In the genomic region with DNA sequence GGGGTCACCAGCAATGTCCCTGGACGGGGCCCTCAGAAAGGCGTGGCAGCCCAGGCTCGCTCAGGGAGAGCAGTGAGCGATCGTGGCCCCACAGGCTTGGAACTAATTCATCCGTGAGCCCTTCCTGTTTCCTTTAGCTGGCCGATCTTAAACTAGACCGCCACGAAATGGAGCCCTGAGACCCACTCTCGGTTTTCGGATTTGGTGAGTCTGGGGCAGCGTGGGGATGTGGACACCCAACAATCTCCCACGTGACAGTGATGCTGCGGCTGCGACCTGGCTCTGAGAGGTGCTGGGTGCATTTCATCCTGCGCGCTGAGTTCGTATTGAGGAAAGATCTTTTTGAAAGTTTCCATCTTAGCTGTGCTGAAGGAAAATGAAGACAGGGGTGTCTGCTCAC, we compare ENCODE assay signal across 23 cellular contexts.
DNase-seq lines count a peak whose midpoint lies in the region; ATAC-seq and TF ChIP-seq lines count a peak whose summit lies in the region.
"Had no signal": no experiment of that assay in that cellular context is flagged by ENCODE, and none has a peak within 500 bp of the region (broad histone marks: within the 10 kb centered on the region; RNA-seq: fewer than 3 reads in every experiment).

No MANE protein-coding gene starts in this region.

- H3K27me3 ChIP-seq in GM23338 (ENCODE audit: insufficient read depth) (no peaks in the 10 kb centered on the region), neural progenitor cell (no peaks in the 10 kb centered on the region)
- H3K27me3 ChIP-seq: BE2C, BLaER1 had no signal

- H3K79me2 ChIP-seq in GM23338 (replicated peaks; ENCODE audit: insufficient read depth) (no peaks in the 10 kb centered on the region), neural progenitor cell (ENCODE audit: low read depth) (no peaks in the 10 kb centered on the region)

- H3K4me1 ChIP-seq in GM23338 (ENCODE audit: insufficient read depth) (no peaks in the 10 kb centered on the region), neural progenitor cell (peaks cover 8% of the 10 kb centered on the region)
- H3K4me1 ChIP-seq: A549, BE2C had no signal

- H3K4me3 ChIP-seq in GM23338 (no peak overlapping the region), neural progenitor cell (no peak overlapping the region)
- H3K4me3 ChIP-seq: A549, BLaER1, GM12878 had no signal

- no peaks in the 10 kb centered on the region for H3F3A ChIP-seq in GM23338 (replicated peaks; ENCODE audit: low read depth)
- H3F3A ChIP-seq in neural progenitor cell (ENCODE audit: low read depth): no peaks in the 10 kb centered on the region

- peak overlapping the region; percentile 69; the same call in 1 of the 2 replicates for H2AFZ ChIP-seq in GM23338
- no peak overlapping the region for H2AFZ ChIP-seq in neural progenitor cell (replicated peaks)

- DNase-seq in GM23338 (ENCODE audit: low spot score): no peak
- DNase-seq in neural progenitor cell (ENCODE audit: low spot score): no peak
- DNase-seq in osteocyte (ENCODE audit: extremely low spot score, unreplicated experiment): peak; percentile 70
- DNase-seq in AG08395 (ENCODE audit: low spot score): no peak
- no peak for DNase-seq in activated CD4-positive, alpha-beta T cell treated with anti-CD3 and anti-CD28 coated beads for 1 hour
- DNase-seq: BE2C; C1 segment of cervical spinal cord; CD4-positive, alpha-beta memory T cell; CD4-positive, CD25-positive, alpha-beta regulatory T cell; CD8-positive, alpha-beta memory T cell; COR-L47; DMS 273 treated with DMSO at 0.1 percent for 48 hours; DMS153; DMS53; DMS79; DND-41; EL; GDM1 had no signal

- no peak overlapping the region for H3K27ac Mint-ChIP-seq in GM23338
- H3K27ac Mint-ChIP-seq in neural progenitor cell: peak overlapping the region; percentile 34
- no peak overlapping the region for H3K27ac Mint-ChIP-seq in osteocyte (ENCODE audit: unreplicated experiment)
- H3K27ac Mint-ChIP-seq: CD14-positive monocyte; CD8-positive, alpha-beta memory T cell had no signal

- H3K9me3 Mint-ChIP-seq in GM23338 (no peaks in the 10 kb centered on the region), neural progenitor cell (no peaks in the 10 kb centered on the region), osteocyte (ENCODE audit: unreplicated experiment) (no peaks in the 10 kb centered on the region)
- H3K9me3 Mint-ChIP-seq: CD4-positive, CD25-positive, alpha-beta regulatory T cell had no signal

- no peaks in the 10 kb centered on the region for H3K27me3 Mint-ChIP-seq in GM23338 (ENCODE audit: insufficient read depth, low read depth, poor library complexity)
- peaks cover 9% of the 10 kb centered on the region for H3K27me3 Mint-ChIP-seq in neural progenitor cell (ENCODE audit: insufficient read depth, low read depth)
- H3K27me3 Mint-ChIP-seq in osteocyte (ENCODE audit: unreplicated experiment): peaks cover 18% of the 10 kb centered on the region
- H3K27me3 Mint-ChIP-seq: CD4-positive, CD25-positive, alpha-beta regulatory T cell had no signal

- H3K4me1 Mint-ChIP-seq in GM23338 (no peaks in the 10 kb centered on the region; the same call in 2 of the 3 replicates), neural progenitor cell (peaks cover 17% of the 10 kb centered on the region), osteocyte (ENCODE audit: unreplicated experiment) (peaks cover 26% of the 10 kb centered on the region)
- H3K4me1 Mint-ChIP-seq: CD14-positive monocyte; CD4-positive, alpha-beta memory T cell; CD4-positive, CD25-positive, alpha-beta regulatory T cell; CD8-positive, alpha-beta memory T cell had no signal

- no peaks in the 10 kb centered on the region for H3K36me3 ChIP-seq in GM23338 (ENCODE audit: insufficient read depth)
- H3K36me3 ChIP-seq in neural progenitor cell: no peaks in the 10 kb centered on the region
- H3K36me3 ChIP-seq: BE2C, BLaER1 had no signal

- H3K9me2 ChIP-seq in GM23338 (ENCODE audit: insufficient read depth): peaks cover 13% of the 10 kb centered on the region

- ATAC-seq in GM23338: no peak
- ATAC-seq: A549, GM12878 had no signal

- H3K4me3 Mint-ChIP-seq in GM23338: no peak overlapping the region
- no peak overlapping the region for H3K4me3 Mint-ChIP-seq in neural progenitor cell
- H3K4me3 Mint-ChIP-seq in osteocyte (ENCODE audit: unreplicated experiment): no peak overlapping the region
- H3K4me3 Mint-ChIP-seq: CD14-positive monocyte; CD4-positive, alpha-beta memory T cell; CD4-positive, CD25-positive, alpha-beta regulatory T cell; CD8-positive, alpha-beta memory T cell had no signal

- H3K36me3 Mint-ChIP-seq in GM23338 (ENCODE audit: low read depth) (no peaks in the 10 kb centered on the region), neural progenitor cell (no peaks in the 10 kb centered on the region), osteocyte (ENCODE audit: unreplicated experiment) (no peaks in the 10 kb centered on the region)
- H3K36me3 Mint-ChIP-seq: CD14-positive monocyte; CD4-positive, alpha-beta memory T cell; CD4-positive, CD25-positive, alpha-beta regulatory T cell; CD8-positive, alpha-beta memory T cell had no signal

- H3K27ac ChIP-seq in GM23338 (ENCODE audit: low read depth): no peak overlapping the region
- H3K27ac ChIP-seq in neural progenitor cell: no peak overlapping the region
- H3K27ac ChIP-seq: 22Rv1, A549, BLaER1 had no signal

- H3K4me2 ChIP-seq in GM23338: no peak overlapping the region
- no peak overlapping the region for H3K4me2 ChIP-seq in neural progenitor cell
- H3K4me2 ChIP-seq: A549, BLaER1 had no signal

- no peak for TF ChIP-seq CTCF in GM23338 (conservative IDR thresholded peaks at IDR 0.05; ENCODE audit: low read depth in 2 of 2)
- no peak for TF ChIP-seq CTCF in neural progenitor cell (IDR thresholded peaks at IDR 0.05)
- no peak for TF ChIP-seq CTCF in osteocyte (IDR thresholded peaks at IDR 0.05)

- H4K20me1 ChIP-seq in GM23338 (replicated peaks; ENCODE audit: insufficient read depth) (no peaks in the 10 kb centered on the region), neural progenitor cell (ENCODE audit: low read depth) (no peaks in the 10 kb centered on the region)
- H4K20me1 ChIP-seq: BLaER1 had no signal

- H3K9me3 ChIP-seq in neural progenitor cell (ENCODE audit: low read depth): no peaks in the 10 kb centered on the region
- H3K9me3 ChIP-seq: A549, BE2C, BLaER1 had no signal

- no peak overlapping the region for H3K9ac ChIP-seq in neural progenitor cell
- H3K9ac ChIP-seq: BLaER1 had no signal

TF ChIP-seq in GM23338, 12 proteins besides CTCF, POLR2A, EP300 and RAD21:
- TF ChIP-seq POLR2AphosphoS5 (IDR thresholded peaks at IDR 0.05; ENCODE audit: low read depth) (no peak), ZNF331 (CRISPR knock-in tag; IDR thresholded peaks at IDR 0.05; ENCODE audit: low read depth) (no peak), NANOG (IDR thresholded peaks at IDR 0.05; ENCODE audit: borderline replicate concordance) (no peak)
- TF ChIP-seq, protein P1, sequence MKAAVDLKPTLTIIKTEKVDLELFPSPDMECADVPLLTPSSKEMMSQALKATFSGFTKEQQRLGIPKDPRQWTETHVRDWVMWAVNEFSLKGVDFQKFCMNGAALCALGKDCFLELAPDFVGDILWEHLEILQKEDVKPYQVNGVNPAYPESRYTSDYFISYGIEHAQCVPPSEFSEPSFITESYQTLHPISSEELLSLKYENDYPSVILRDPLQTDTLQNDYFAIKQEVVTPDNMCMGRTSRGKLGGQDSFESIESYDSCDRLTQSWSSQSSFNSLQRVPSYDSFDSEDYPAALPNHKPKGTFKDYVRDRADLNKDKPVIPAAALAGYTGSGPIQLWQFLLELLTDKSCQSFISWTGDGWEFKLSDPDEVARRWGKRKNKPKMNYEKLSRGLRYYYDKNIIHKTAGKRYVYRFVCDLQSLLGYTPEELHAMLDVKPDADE (IDR thresholded peaks at IDR 0.05): no peak
TF ChIP-seq in GM23338: peak in this region for 0.
